In the genomic region with DNA sequence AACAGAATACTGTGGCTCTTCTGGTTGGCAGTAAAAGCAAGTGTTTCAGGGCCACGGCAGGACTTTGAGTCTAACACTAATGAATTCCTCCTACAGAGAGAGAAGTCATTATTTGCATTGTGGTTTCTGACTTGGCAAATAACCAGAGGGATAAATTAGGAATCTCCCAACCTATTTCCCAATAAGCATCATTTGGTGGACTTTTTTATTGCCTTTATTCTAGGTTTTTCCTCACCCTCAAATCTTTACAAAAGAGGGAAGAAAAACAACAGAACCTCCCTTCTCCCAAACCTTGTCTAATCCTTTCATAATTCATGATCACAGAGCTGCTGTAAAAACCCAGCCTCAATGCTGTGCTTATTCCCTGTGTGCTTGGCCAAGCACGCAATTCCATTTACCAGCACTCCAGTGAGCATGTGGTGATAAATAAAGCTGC, we compare ENCODE assay signal across 14 cellular contexts.
A peak's percentile ranks its signal among the peaks of the same experiment; 100 is the strongest.
DNase-seq lines count a peak whose midpoint lies in the region; TF ChIP-seq lines count a peak whose summit lies in the region.
"Had no signal": no experiment of that assay in that cellular context is flagged by ENCODE, and none has a peak within 500 bp of the region (broad histone marks: within the 10 kb centered on the region; RNA-seq: fewer than 3 reads in every experiment).

No MANE protein-coding gene starts in this region.

- peaks cover 2 to 6% of the 10 kb centered on the region in 2 donors for H3K4me1 ChIP-seq in neuronal stem cell (ENCODE audit: control insufficient read depth in 2 of 2, insufficient read depth in 1 of 2, low read depth in 1 of 2, low read length in 2 of 2)

- H2AFZ ChIP-seq in neuronal stem cell (ENCODE audit: low read length), result peak overlapping the region; percentile 27
- H2AFZ ChIP-seq: hepatocyte had no signal

- no peak overlapping the region for H2BK120ac ChIP-seq in neuronal stem cell (ENCODE audit: low read depth, low read length)

- H3K9me3 ChIP-seq in neuronal stem cell (replicated peaks in 1 of 2; ENCODE audit: control insufficient read depth in 2 of 2, insufficient read depth in 1 of 2, low read depth in 1 of 2, low read length in 2 of 2), result no peaks in the 10 kb centered on the region

- H2BK12ac ChIP-seq in neuronal stem cell (ENCODE audit: low read length), result no peak overlapping the region

- H3K14ac ChIP-seq in neuronal stem cell (ENCODE audit: low read length), result no peak overlapping the region

- no peak overlapping the region for H3K23ac ChIP-seq in neuronal stem cell (ENCODE audit: low read depth, low read length, poor library complexity)

- no peak overlapping the region for H3K27ac ChIP-seq in neuronal stem cell (replicated peaks; ENCODE audit: low read length)
- H3K27ac ChIP-seq: hepatocyte had no signal

- TF ChIP-seq CTCF in GM13977 (IDR thresholded peaks at IDR 0.05; ENCODE audit: extremely low read depth, insufficient read depth, missing control alignments), result no peak

- no peak overlapping the region for H3K4me3 ChIP-seq in neuronal stem cell (ENCODE audit: low read length in 2 of 2)
- H3K4me3 ChIP-seq: hepatocyte had no signal

- H2BK5ac ChIP-seq in neuronal stem cell (ENCODE audit: low read length), result no peak overlapping the region

- no peak overlapping the region for H4K91ac ChIP-seq in neuronal stem cell (ENCODE audit: low read depth, low read length, poor library complexity)

- no peaks in the 10 kb centered on the region for H3K79me1 ChIP-seq in neuronal stem cell (ENCODE audit: low read depth, low read length)

- H3K4ac ChIP-seq in neuronal stem cell (ENCODE audit: low read length), result no peak overlapping the region

- no peaks in the 10 kb centered on the region for H3K27me3 ChIP-seq in neuronal stem cell (ENCODE audit: control insufficient read depth in 3 of 3, insufficient read depth in 3 of 3, low read depth in 1 of 3, low read length in 3 of 3)
- H3K27me3 ChIP-seq: hepatocyte had no signal

- no CpG with 5 or more reads among the region's 2 CpGs for WGBS in neuronal stem cell (ENCODE audit: extremely low coverage in 2 of 2, insufficient read length in 2 of 2, insufficient replicate concordance in 1 of 2), 2 donors

- DNase-seq in DMS153 treated with DMSO at 0.1 percent for 48 hours (lab: John Stamatoyannopoulos, UW; ENCODE audit: unreplicated experiment) (peak; percentile 77), NCI-H2107 (lab: John Stamatoyannopoulos, UW) (peak; percentile 19), cerebellum (ENCODE audit: low spot score) (peak; percentile 58), neuronal stem cell (ENCODE audit: low spot score) (no peak), activated gamma-delta T cell (lab: John Stamatoyannopoulos, UW) (no peak), SKM-1 treated with dmso at 0.1 percent for 144 hours (lab: John Stamatoyannopoulos, UW; ENCODE audit: unreplicated experiment) (no peak), KG1 (lab: John Stamatoyannopoulos, UW) (no peak), GM13977 (ENCODE audit: low spot score) (no peak)
- DNase-seq: activated CD4-positive, alpha-beta memory T cell treated with anti-CD3 and anti-CD28 coated beads, Interleukin-2, amount 10 ng/mL, durations not matched to agents 7 days and 5 days; activated naive CD4-positive, alpha-beta T cell treated with anti-CD3 and anti-CD28 coated beads, Interleukin-2, amount 50 U/mL, for 16 hours; CD4-positive, CD25-positive, alpha-beta regulatory T cell; NCI-H1048; stimulated activated naive CD8-positive, alpha-beta T cell treated with anti-CD3 and anti-CD28 coated beads, Interleukin-15, amount 100 ng/mL, for 72 hours had no signal

- H3K4me2 ChIP-seq in neuronal stem cell (ENCODE audit: insufficient read depth, low read length, poor library complexity, severe bottlenecking), result no peak overlapping the region
- H3K4me2 ChIP-seq: hepatocyte had no signal

- no peak overlapping the region for H2AK5ac ChIP-seq in neuronal stem cell (ENCODE audit: low read depth, low read length)

- H4K8ac ChIP-seq in neuronal stem cell (ENCODE audit: low read depth, low read length), result no peak overlapping the region

- H3K9ac ChIP-seq in neuronal stem cell (ENCODE audit: low read depth, low read length, poor library complexity), result no peak overlapping the region

- no peaks in the 10 kb centered on the region for H3K36me3 ChIP-seq in neuronal stem cell (replicated peaks in 1 of 2; ENCODE audit: control insufficient read depth in 2 of 2, insufficient read depth in 2 of 2, low read length in 2 of 2)

- H3K18ac ChIP-seq in neuronal stem cell (ENCODE audit: low read length), result no peak overlapping the region

- in situ Hi-C loops in GM13977 (cut with MboI; ENCODE audit: low pct_unique_long_range_greater_than_20kb, low sequenced_read_pairs, unreplicated experiment), result no loop called here

- H2BK15ac ChIP-seq in neuronal stem cell (ENCODE audit: low read length), result no peak overlapping the region

Comparison
In these comparisons a context has a peak if more than half of its experiments do, and no peak if none do; other contexts are left out.
1. DNase-seq: peak in DMS153 treated with DMSO at 0.1 percent for 48 hours (single experiment), NCI-H2107 (single experiment) and cerebellum (single experiment); none in neuronal stem cell (single experiment), activated gamma-delta T cell (single experiment), SKM-1 treated with dmso at 0.1 percent for 144 hours (single experiment), KG1 (single experiment) and GM13977 (single experiment).